1 cellular context compared by ENCODE assay signal in the genomic region with DNA sequence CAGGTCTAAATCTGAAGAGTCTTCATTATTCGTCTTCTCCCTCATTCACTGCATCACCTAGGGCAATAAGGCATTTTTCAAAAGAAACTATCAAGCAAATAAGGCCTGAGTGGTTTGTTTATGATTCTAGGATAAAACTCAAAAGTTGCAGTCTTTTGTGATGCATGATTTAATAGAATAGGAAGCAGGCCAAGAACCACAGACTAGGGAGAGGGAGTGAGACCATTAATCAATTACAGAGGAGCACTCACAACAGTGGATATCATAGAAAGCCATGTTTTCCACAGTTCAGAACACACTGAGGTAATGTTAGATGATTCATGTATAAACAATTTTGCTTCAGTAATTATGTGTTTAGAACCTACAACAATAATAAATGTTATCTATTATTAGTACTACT.
TF ChIP-seq lines count a peak whose summit lies in the region.

No MANE protein-coding gene starts in this region.

TF ChIP-seq in IMR-90, 13 proteins besides CTCF, POLR2A, EP300 and RAD21 (continued from another document):
- TF ChIP-seq, protein P1, sequence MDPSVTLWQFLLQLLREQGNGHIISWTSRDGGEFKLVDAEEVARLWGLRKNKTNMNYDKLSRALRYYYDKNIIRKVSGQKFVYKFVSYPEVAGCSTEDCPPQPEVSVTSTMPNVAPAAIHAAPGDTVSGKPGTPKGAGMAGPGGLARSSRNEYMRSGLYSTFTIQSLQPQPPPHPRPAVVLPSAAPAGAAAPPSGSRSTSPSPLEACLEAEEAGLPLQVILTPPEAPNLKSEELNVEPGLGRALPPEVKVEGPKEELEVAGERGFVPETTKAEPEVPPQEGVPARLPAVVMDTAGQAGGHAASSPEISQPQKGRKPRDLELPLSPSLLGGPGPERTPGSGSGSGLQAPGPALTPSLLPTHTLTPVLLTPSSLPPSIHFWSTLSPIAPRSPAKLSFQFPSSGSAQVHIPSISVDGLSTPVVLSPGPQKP (IDR thresholded peaks at IDR 0.05; ENCODE audit: borderline replicate concordance, low read depth, low read length), result no peak
